Comparison of ENCODE assay signal across 15 cellular contexts in genomic region chr6:5335020-5335419, GRCh38.
DNase-seq lines count a peak whose midpoint lies in the region; ATAC-seq and TF ChIP-seq lines count a peak whose summit lies in the region.
"Had no signal": no experiment of that assay in that cellular context is flagged by ENCODE, and none has a peak within 500 bp of the region (broad histone marks: within the 10 kb centered on the region; RNA-seq: fewer than 3 reads in every experiment).

No MANE protein-coding gene starts in this region.

- H3K9me3 Mint-ChIP-seq in activated T-helper 17 cell treated with anti-CD3 and anti-CD28 coated beads, Interleukin-2, amount 50 U/mL, for 72 hours: no peaks in the 10 kb centered on the region
- no peaks in the 10 kb centered on the region for H3K9me3 Mint-ChIP-seq in CD14-positive monocyte
- no peaks in the 10 kb centered on the region for H3K9me3 Mint-ChIP-seq in activated CD8-positive, alpha-beta T cell treated with anti-CD3 and anti-CD28 coated beads for 36 hours

- H3K4me1 Mint-ChIP-seq in activated T-helper 17 cell treated with anti-CD3 and anti-CD28 coated beads, Interleukin-2, amount 50 U/mL, for 72 hours: peaks cover 25% of the 10 kb centered on the region
- peaks cover 14% of the 10 kb centered on the region for H3K4me1 Mint-ChIP-seq in CD14-positive monocyte
- H3K4me1 Mint-ChIP-seq in activated CD8-positive, alpha-beta T cell treated with anti-CD3 and anti-CD28 coated beads for 36 hours (ENCODE audit: low read depth): peaks cover 27% of the 10 kb centered on the region

- no peaks in the 10 kb centered on the region for H3K27me3 ChIP-seq in GM06990 (replicated peaks; ENCODE audit: control insufficient read depth, insufficient read depth, low read length)
- H3K27me3 ChIP-seq: BE2C, transverse colon had no signal

- POLR2A ChIA-PET in activated CD8-positive, alpha-beta T cell treated with anti-CD3 and anti-CD28 coated beads for 36 hours (lab: Charles Lee): no interaction called here

- no peak overlapping the region for H3K4me3 ChIP-seq in GM06990 (replicated peaks; ENCODE audit: low read depth, low read length)
- H3K4me3 ChIP-seq: transverse colon had no signal

- no peaks in the 10 kb centered on the region for H3K27me3 Mint-ChIP-seq in activated T-helper 17 cell treated with anti-CD3 and anti-CD28 coated beads, Interleukin-2, amount 50 U/mL, for 72 hours
- no peaks in the 10 kb centered on the region for H3K27me3 Mint-ChIP-seq in CD14-positive monocyte (ENCODE audit: low read depth in 3 of 3)
- H3K27me3 Mint-ChIP-seq in activated CD8-positive, alpha-beta T cell treated with anti-CD3 and anti-CD28 coated beads for 36 hours: no peaks in the 10 kb centered on the region

- no peak overlapping the region for H3K27ac Mint-ChIP-seq in activated T-helper 17 cell treated with anti-CD3 and anti-CD28 coated beads, Interleukin-2, amount 50 U/mL, for 72 hours
- peak overlapping the region in 1 of 7 donors; percentile 70 for H3K27ac Mint-ChIP-seq in CD14-positive monocyte
- H3K27ac Mint-ChIP-seq in activated CD8-positive, alpha-beta T cell treated with anti-CD3 and anti-CD28 coated beads for 36 hours: no peak overlapping the region

- no peaks in the 10 kb centered on the region for H3K36me3 Mint-ChIP-seq in activated T-helper 17 cell treated with anti-CD3 and anti-CD28 coated beads, Interleukin-2, amount 50 U/mL, for 72 hours (ENCODE audit: low read depth)
- H3K36me3 Mint-ChIP-seq in CD14-positive monocyte: no peaks in the 10 kb centered on the region
- H3K36me3 Mint-ChIP-seq in activated CD8-positive, alpha-beta T cell treated with anti-CD3 and anti-CD28 coated beads for 36 hours (ENCODE audit: low read depth): peaks cover 2% of the 10 kb centered on the region

- no peaks in the 10 kb centered on the region for H3K36me3 ChIP-seq in GM06990 (ENCODE audit: control insufficient read depth, insufficient read depth, low read length)
- H3K36me3 ChIP-seq: BE2C, transverse colon had no signal

- CTCF ChIA-PET in activated CD8-positive, alpha-beta T cell treated with anti-CD3 and anti-CD28 coated beads for 36 hours (lab: Charles Lee): interaction anchor here (1.7 kb wide), 1 partner anchor 191 kb away, joined by 3 read pairs; no protein-coding TSS in a partner anchor

- ATAC-seq in GM18517 (IDR thresholded peaks at IDR 0.05; ENCODE audit: unreplicated experiment): peak; percentile 42
- ATAC-seq in activated T-helper 17 cell treated with anti-CD3 and anti-CD28 coated beads, Interleukin-2, amount 50 U/mL, for 72 hours (replicated peaks): peak; percentile 62
- ATAC-seq in GM18867 (IDR thresholded peaks at IDR 0.05; ENCODE audit: unreplicated experiment): no peak
- no peak for ATAC-seq in activated CD8-positive, alpha-beta T cell treated with anti-CD3 and anti-CD28 coated beads for 36 hours
- ATAC-seq: PC-3, right cardiac atrium had no signal

- H3K4me3 Mint-ChIP-seq in activated T-helper 17 cell treated with anti-CD3 and anti-CD28 coated beads, Interleukin-2, amount 50 U/mL, for 72 hours: no peak overlapping the region
- H3K4me3 Mint-ChIP-seq in CD14-positive monocyte: no peak overlapping the region
- H3K4me3 Mint-ChIP-seq in activated CD8-positive, alpha-beta T cell treated with anti-CD3 and anti-CD28 coated beads for 36 hours: no peak overlapping the region

- intact Hi-C loops in CD14-positive monocyte (cut with micrococcal nuclease): no loop called here
- intact Hi-C loops in activated CD8-positive, alpha-beta T cell treated with anti-CD3 and anti-CD28 coated beads for 36 hours (cut with micrococcal nuclease): no loop called here

- no peak for TF ChIP-seq CTCF in GM06990 (IDR thresholded peaks at IDR 0.05; ENCODE audit: insufficient read depth, low read length, poor library complexity, severe bottlenecking)
- TF ChIP-seq CTCF in CD14-positive monocyte (IDR thresholded peaks at IDR 0.05): no peak
- no peak for TF ChIP-seq CTCF in activated CD8-positive, alpha-beta T cell treated with anti-CD3 and anti-CD28 coated beads for 36 hours (IDR thresholded peaks at IDR 0.05)

- DNase-seq in GM06990 (ENCODE audit: extremely low read depth, insufficient read length) (peak; percentile 34), KG1 (lab: John Stamatoyannopoulos, UW) (peak; percentile 9), HPDE6-E6E7 (ENCODE audit: extremely low spot score) (no peak), CD14-positive monocyte (ENCODE audit: low spot score) (no peak)
- DNase-seq in activated CD8-positive, alpha-beta T cell treated with anti-CD3 and anti-CD28 coated beads for 36 hours: no peak
- DNase-seq: activated CD8-positive, alpha-beta memory T cell treated with anti-CD3 and anti-CD28 coated beads, Interleukin-2, amount 50 U/mL, for 48 hours; BE2C; NCI-H2107; PC-3; right cardiac atrium; stimulated activated CD8-positive, alpha-beta memory T cell treated with anti-CD3 and anti-CD28 coated beads, Interleukin-4, amount 100 ng/mL, for 48 hours; transverse colon had no signal

Comparison
In these comparisons a context has a peak if more than half of its experiments do, and no peak if none do; other contexts are left out.
1. DNase-seq: peak in GM06990 (single experiment) and KG1 (single experiment); none in HPDE6-E6E7 (single experiment), CD14-positive monocyte (single experiment) and activated CD8-positive, alpha-beta T cell treated with anti-CD3 and anti-CD28 coated beads for 36 hours (single experiment).
2. ATAC-seq: peak in GM18517 (single experiment) and activated T-helper 17 cell treated with anti-CD3 and anti-CD28 coated beads, Interleukin-2, amount 50 U/mL, for 72 hours (single experiment); none in GM18867 (single experiment) and activated CD8-positive, alpha-beta T cell treated with anti-CD3 and anti-CD28 coated beads for 36 hours (single experiment).